Comparison of ENCODE assay signal across 8 cellular contexts in genomic region chr15:92883643-92884458, GRCh38. TPM values are rescaled to one million over a fixed set of nuclear protein-coding genes. Genes with fewer than 3 reads are reported as not detected.
DNase-seq lines count a peak whose midpoint lies in the region; ATAC-seq and TF ChIP-seq lines count a peak whose summit lies in the region.

No MANE protein-coding gene starts in this region.

- H3K4me3 ChIP-seq in GM08714 (ENCODE audit: low read length), result peak overlapping the region; percentile 97
- H3K4me3 ChIP-seq in NB4 (ENCODE audit: low read depth, low read length), result peak overlapping the region; percentile 80
- peak overlapping the region; percentile 99 for H3K4me3 ChIP-seq in iPS-20b (ENCODE audit: low read length)

- H3K9me3 ChIP-seq in iPS-20b (ENCODE audit: insufficient read depth, low read depth, low read length), result no peaks in the 10 kb centered on the region

- ATAC-seq in stimulated activated memory B cell treated with anti-CD40 and anti-IgM and Interleukin-4, amounts not matched to agents 10 μg/mL and 1 μg/mL and 100 μg/mL, for 72 hours, result no peak
- ATAC-seq in GM21619 (IDR thresholded peaks at IDR 0.05; ENCODE audit: unreplicated experiment) (no peak), GM21723 (IDR thresholded peaks at IDR 0.05; ENCODE audit: unreplicated experiment) (no peak), HG03432 (IDR thresholded peaks at IDR 0.05; ENCODE audit: unreplicated experiment) (no peak)

- TF ChIP-seq CTCF in NB4 (IDR thresholded peaks at IDR 0.05; ENCODE audit: low read depth, low read length), result no peak

- H3K36me3 ChIP-seq in iPS-20b (ENCODE audit: insufficient read depth, low read depth, low read length), result peaks cover 41% of the 10 kb centered on the region

- no peak for TF ChIP-seq POLR2A in NB4 (IDR thresholded peaks at IDR 0.05; ENCODE audit: extremely low read depth, insufficient read length)

- H3K27ac ChIP-seq in adipose tissue (ENCODE audit: low read depth, low read length), result peak overlapping the region; percentile 97
- peak overlapping the region; percentile 78 for H3K27ac ChIP-seq in iPS-20b (ENCODE audit: low read length)

- H3K27me3 ChIP-seq in iPS-20b (ENCODE audit: insufficient read depth, low read length), result no peaks in the 10 kb centered on the region

- peak overlapping the region; percentile 98 for H3K27ac Mint-ChIP-seq in stimulated activated memory B cell treated with anti-CD40 and anti-IgM and Interleukin-4, amounts not matched to agents 10 μg/mL and 1 μg/mL and 100 μg/mL, for 72 hours

- H3K9ac ChIP-seq in iPS-20b (ENCODE audit: low read depth, low read length), result peak overlapping the region; percentile 98

- H3K4me3 Mint-ChIP-seq in stimulated activated memory B cell treated with anti-CD40 and anti-IgM and Interleukin-4, amounts not matched to agents 10 μg/mL and 1 μg/mL and 100 μg/mL, for 72 hours, result peak overlapping the region; percentile 88

- peaks cover 35% of the 10 kb centered on the region; the same call in 1 of the 2 replicates for H3K4me1 ChIP-seq in iPS-20b (ENCODE audit: insufficient read depth, low read length)

- H3K27me3 Mint-ChIP-seq in stimulated activated memory B cell treated with anti-CD40 and anti-IgM and Interleukin-4, amounts not matched to agents 10 μg/mL and 1 μg/mL and 100 μg/mL, for 72 hours, result no peaks in the 10 kb centered on the region

- WGBS in adipose tissue, 3 donors, result 0% methylated on average over 19 of the region's 19 CpGs

- peaks cover 37% of the 10 kb centered on the region for H3K36me3 Mint-ChIP-seq in stimulated activated memory B cell treated with anti-CD40 and anti-IgM and Interleukin-4, amounts not matched to agents 10 μg/mL and 1 μg/mL and 100 μg/mL, for 72 hours

- H3K9me3 Mint-ChIP-seq in stimulated activated memory B cell treated with anti-CD40 and anti-IgM and Interleukin-4, amounts not matched to agents 10 μg/mL and 1 μg/mL and 100 μg/mL, for 72 hours, result no peaks in the 10 kb centered on the region

- peaks cover 24% of the 10 kb centered on the region for H3K4me1 Mint-ChIP-seq in stimulated activated memory B cell treated with anti-CD40 and anti-IgM and Interleukin-4, amounts not matched to agents 10 μg/mL and 1 μg/mL and 100 μg/mL, for 72 hours

- DNase-seq in NB4 (ENCODE audit: low read depth), result peak; percentile 36

RNA-seq across cellular contexts. Expression of gene CHD2, which starts 16.3 kb away (rescaled TPM):
- 10 to 100 TPM; 12.5 to 38.1 (median 32.6) TPM for polyA plus RNA-seq in adipose tissue
